28 cellular contexts compared by ENCODE assay signal in the genomic region with DNA sequence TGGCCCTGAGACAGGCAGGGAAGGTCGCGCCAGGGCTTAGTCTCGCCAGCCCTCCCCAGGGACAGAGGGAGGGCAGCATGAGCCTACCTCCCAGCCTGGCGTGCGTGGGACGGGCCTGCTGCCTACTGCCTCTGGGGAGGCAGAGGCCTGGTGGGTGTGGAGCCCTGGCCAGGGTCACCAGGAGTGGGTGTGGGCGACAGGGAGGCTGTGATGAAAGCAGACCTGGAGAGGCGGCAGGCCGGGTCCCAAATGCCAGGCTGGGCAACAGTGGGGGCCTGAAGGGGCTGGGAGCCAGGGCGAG.
"Had no signal": no experiment of that assay in that cellular context is flagged by ENCODE, and none has a peak within 500 bp of the region (broad histone marks: within the 10 kb centered on the region; RNA-seq: fewer than 3 reads in every experiment).

No MANE protein-coding gene starts in this region.

- H3K27ac Mint-ChIP-seq: activated CD4-positive, alpha-beta T cell treated with anti-CD3 and anti-CD28 coated beads for 36 hours; activated naive CD4-positive, alpha-beta T cell treated with anti-CD3 and anti-CD28 coated beads, Interleukin-2, amount 10 ng/mL, durations not matched to agents 7 days and 5 days; activated naive CD8-positive, alpha-beta T cell treated with anti-CD3 and anti-CD28 coated beads, Interleukin-2, amount 10 ng/mL, durations not matched to agents 7 days and 5 days; activated T-helper 1 cell treated with anti-CD3 and anti-CD28 coated beads, Interleukin-12 subunit alpha, Interleukin-12 subunit beta, Interleukin-2, Interleukin-4 antibody, amounts not matched to agents 30 ng/mL and 10 ng/mL and 1 ng/mL, durations not matched to agents 14 hours and 24 hours and 36 hours had no signal

- H3K27me3 ChIP-seq: breast epithelium, esophagus muscularis mucosa, right atrium auricular region, upper lobe of left lung, vagina had no signal

- ATAC-seq: activated CD4-positive, alpha-beta T cell treated with anti-CD3 and anti-CD28 coated beads for 36 hours; left ventricle myocardium superior; psoas muscle had no signal

- H3K27ac ChIP-seq: esophagus muscularis mucosa, parathyroid adenoma, psoas muscle, right atrium auricular region, upper lobe of left lung, vagina had no signal

- H3K4me3 Mint-ChIP-seq: activated CD4-positive, alpha-beta T cell treated with anti-CD3 and anti-CD28 coated beads for 36 hours; activated naive CD4-positive, alpha-beta T cell treated with anti-CD3 and anti-CD28 coated beads, Interleukin-2, amount 10 ng/mL, durations not matched to agents 7 days and 5 days; activated naive CD8-positive, alpha-beta T cell treated with anti-CD3 and anti-CD28 coated beads, Interleukin-2, amount 10 ng/mL, durations not matched to agents 7 days and 5 days; activated T-helper 1 cell treated with anti-CD3 and anti-CD28 coated beads, Interleukin-12 subunit alpha, Interleukin-12 subunit beta, Interleukin-2, Interleukin-4 antibody, amounts not matched to agents 30 ng/mL and 10 ng/mL and 1 ng/mL, durations not matched to agents 14 hours and 24 hours and 36 hours; naive B cell; nephron progenitor cell had no signal

- H3K9me3 ChIP-seq: breast epithelium, esophagus muscularis mucosa, psoas muscle, right atrium auricular region, upper lobe of left lung, vagina had no signal

- H3K9me3 Mint-ChIP-seq: activated naive CD4-positive, alpha-beta T cell treated with anti-CD3 and anti-CD28 coated beads, Interleukin-2, amount 10 ng/mL, durations not matched to agents 7 days and 5 days; activated naive CD8-positive, alpha-beta T cell treated with anti-CD3 and anti-CD28 coated beads, Interleukin-2, amount 10 ng/mL, durations not matched to agents 7 days and 5 days; activated T-helper 1 cell treated with anti-CD3 and anti-CD28 coated beads, Interleukin-12 subunit alpha, Interleukin-12 subunit beta, Interleukin-2, Interleukin-4 antibody, amounts not matched to agents 30 ng/mL and 10 ng/mL and 1 ng/mL, durations not matched to agents 14 hours and 24 hours and 36 hours; naive B cell; nephron progenitor cell had no signal

- H3K4me1 ChIP-seq: breast epithelium, parathyroid adenoma, psoas muscle, upper lobe of left lung had no signal

- H3K9ac ChIP-seq: parathyroid adenoma had no signal

- H3K4me3 ChIP-seq: breast epithelium, esophagus muscularis mucosa, psoas muscle, right atrium auricular region, upper lobe of left lung, vagina had no signal

- DNase-seq: activated CD4-positive, alpha-beta T cell treated with anti-CD3 and anti-CD28 coated beads, Interleukin-2, amount 50 U/mL, for 4 hours; activated CD4-positive, CD25-positive, alpha-beta regulatory T cell; activated CD8-positive, alpha-beta memory T cell treated with anti-CD3 and anti-CD28 coated beads, Interleukin-2, amount 50 U/mL, for 4 hours; activated effector memory CD4-positive, alpha-beta T cell treated with anti-CD3 and anti-CD28 coated beads, Interleukin-2, amount 50 U/mL, for 16 hours; activated naive CD4-positive, alpha-beta T cell treated with anti-CD3 and anti-CD28 coated beads, Interleukin-2, amount 10 ng/mL, durations not matched to agents 7 days and 5 days; activated naive CD8-positive, alpha-beta T cell treated with anti-CD3 and anti-CD28 coated beads, Interleukin-2, amount 10 ng/mL, durations not matched to agents 7 days and 5 days; activated T-cell treated with anti-CD3 and anti-CD28 coated beads, Interleukin-2, amount 50 U/mL, for 1 hour; central memory CD4-positive, alpha-beta T cell; dermis blood vessel endothelial cell; effector CD4-positive, alpha-beta T cell; foreskin melanocyte; glutamatergic neuron; islet precursor cell; left ventricle myocardium superior; naive B cell; psoas muscle; stimulated activated CD4-positive, alpha-beta T cell treated with anti-CD3 and anti-CD28 coated beads, Interleukin-2, amount 100 ng/mL, for 24 hours; stimulated activated naive CD4-positive, alpha-beta T cell treated with Interleukin-2 at 50 U/mL for 16 hours; T-helper 1 cell had no signal

- H2AFZ ChIP-seq: parathyroid adenoma had no signal

- H3K4me1 Mint-ChIP-seq: activated CD4-positive, alpha-beta T cell treated with anti-CD3 and anti-CD28 coated beads for 36 hours; activated naive CD4-positive, alpha-beta T cell treated with anti-CD3 and anti-CD28 coated beads, Interleukin-2, amount 10 ng/mL, durations not matched to agents 7 days and 5 days had no signal

- H3K27me3 Mint-ChIP-seq: activated CD4-positive, alpha-beta T cell treated with anti-CD3 and anti-CD28 coated beads for 36 hours; activated naive CD4-positive, alpha-beta T cell treated with anti-CD3 and anti-CD28 coated beads, Interleukin-2, amount 10 ng/mL, durations not matched to agents 7 days and 5 days; activated naive CD8-positive, alpha-beta T cell treated with anti-CD3 and anti-CD28 coated beads, Interleukin-2, amount 10 ng/mL, durations not matched to agents 7 days and 5 days; naive B cell had no signal

- H3K36me3 Mint-ChIP-seq: activated naive CD4-positive, alpha-beta T cell treated with anti-CD3 and anti-CD28 coated beads, Interleukin-2, amount 10 ng/mL, durations not matched to agents 7 days and 5 days; activated naive CD8-positive, alpha-beta T cell treated with anti-CD3 and anti-CD28 coated beads, Interleukin-2, amount 10 ng/mL, durations not matched to agents 7 days and 5 days had no signal
